Comparison of ENCODE assay signal across 11 cellular contexts in the genomic region with DNA sequence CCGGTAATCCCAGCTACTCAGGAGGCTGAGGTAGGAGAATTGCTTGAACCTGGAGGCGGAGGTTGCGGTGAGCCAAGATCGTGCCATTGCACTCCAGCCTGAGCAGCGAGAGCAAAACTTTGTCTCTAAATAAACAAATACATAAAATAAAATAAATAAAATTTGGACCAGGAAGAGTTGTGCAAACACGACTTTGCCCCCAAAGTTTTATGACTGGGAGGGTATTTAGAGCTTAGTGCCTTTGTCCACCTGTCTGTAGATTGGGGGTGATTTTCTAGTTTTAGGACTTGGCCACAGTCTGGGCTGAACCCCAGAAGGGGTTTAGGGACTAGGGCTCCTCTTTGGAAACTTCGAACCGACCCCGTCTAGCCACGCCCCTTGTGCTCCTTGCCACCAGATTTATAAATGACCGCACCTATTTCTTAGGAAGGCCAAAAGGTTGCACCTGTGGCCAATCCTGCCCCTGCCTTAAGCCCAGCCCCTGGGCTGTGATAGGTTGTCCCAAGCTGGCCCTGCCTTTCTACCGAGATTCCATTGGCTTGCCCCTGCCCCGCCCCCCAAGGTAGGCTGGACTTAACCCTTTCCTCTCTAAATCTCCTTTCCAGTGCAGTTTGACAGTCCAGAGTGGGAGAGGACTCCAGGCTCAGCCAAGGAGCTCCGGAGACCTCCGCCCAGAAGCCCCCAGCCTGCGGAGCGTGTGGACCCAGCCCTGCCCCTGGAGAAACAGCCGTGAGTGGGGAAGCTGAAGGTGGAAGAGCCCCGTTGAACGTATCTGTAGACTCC. TPM values are rescaled to one million over a fixed set of nuclear protein-coding genes. Genes with fewer than 3 reads are reported as not detected.
A peak's percentile ranks its signal among the peaks of the same experiment; 100 is the strongest.
DNase-seq lines count a peak whose midpoint lies in the region; ATAC-seq and TF ChIP-seq lines count a peak whose summit lies in the region.
"Had no signal": no experiment of that assay in that cellular context is flagged by ENCODE, and none has a peak within 500 bp of the region (broad histone marks: within the 10 kb centered on the region; RNA-seq: fewer than 3 reads in every experiment).

No MANE protein-coding gene starts in this region.

- H3K27me3 ChIP-seq in iPS-20b (ENCODE audit: insufficient read depth, low read length) = peaks cover 43% of the 10 kb centered on the region

- ATAC-seq in HG02588 (IDR thresholded peaks at IDR 0.05; ENCODE audit: unreplicated experiment) (no peak), Right ventricle myocardium inferior (no peak)

- no peak overlapping the region for H3K9ac ChIP-seq in iPS-20b (ENCODE audit: low read depth, low read length)

- CTCF ChIA-PET in HEK293T (lab: Yijun Ruan, JAX) = interaction anchor here (0.7 to 0.9 kb wide), 2 partner anchors 17 to 68 kb away, joined by 4 to 8 read pairs; no protein-coding TSS in a partner anchor

- DNase-seq in AG08396 (ENCODE audit: low spot score) (peak; percentile 66), HEK293T (ENCODE audit: extremely low spot score) (peak; percentile 94), SHP77 treated with DMSO at 0.1 percent for 48 hours (lab: John Stamatoyannopoulos, UW) (peak; percentile 25), COR-L47 (lab: John Stamatoyannopoulos, UW) (no peak), Right ventricle myocardium inferior (ENCODE audit: missing footprints) (no peak), NCI-H1930 (lab: John Stamatoyannopoulos, UW) (no peak)
- DNase-seq: activated CD4-positive, alpha-beta T cell treated with anti-CD3 and anti-CD28 coated beads, Interleukin-2, amount 10 ng/mL, durations not matched to agents 7 days and 5 days; EL had no signal

- H3K9me3 ChIP-seq in iPS-20b (ENCODE audit: insufficient read depth, low read depth, low read length) = no peaks in the 10 kb centered on the region

- H3K27ac ChIP-seq in iPS-20b (ENCODE audit: low read length) = no peak overlapping the region

- POLR2A ChIA-PET in HEK293T (lab: Yijun Ruan, JAX) = interaction anchor here (2.2 kb wide), 1 partner anchor 59 kb away, joined by 14 read pairs; a partner anchor contains a TSS

- no peaks in the 10 kb centered on the region for H3K36me3 ChIP-seq in iPS-20b (ENCODE audit: insufficient read depth, low read depth, low read length)

- intact Hi-C loops in Right ventricle myocardium inferior (cut with DNase I) = no loop called here

- H3K4me3 ChIP-seq in iPS-20b (ENCODE audit: low read length) = peak overlapping the region; percentile 17; the same call in 1 of the 2 replicates

- no peaks in the 10 kb centered on the region for H3K4me1 ChIP-seq in iPS-20b (ENCODE audit: insufficient read depth, low read length)

TF ChIP-seq in HEK293T, 16 proteins besides CTCF, POLR2A, EP300 and RAD21:
- TF ChIP-seq NFRKB (IDR thresholded peaks at IDR 0.05) = no peak
- no peak for TF ChIP-seq L3MBTL2 (conservative IDR thresholded peaks at IDR 0.05)
- no peak for TF ChIP-seq HDGF (IDR thresholded peaks at IDR 0.05; ENCODE audit: borderline replicate concordance)
- peak; percentile 61; the same call in 1 of the 2 replicates for TF ChIP-seq SP1 (IDR thresholded peaks at IDR 0.05)
- no peak for TF ChIP-seq ARNT (IDR thresholded peaks at IDR 0.05)
- TF ChIP-seq ELF4 (IDR thresholded peaks at IDR 0.05) = no peak
TF ChIP-seq in HEK293T: peak in this region for 1.

RNA-seq across cellular contexts. Expression of a gene that starts 5.3 kb away (rescaled TPM):
- total RNA-seq in Right ventricle myocardium inferior = not detected
- total RNA-seq: activated CD4-positive, alpha-beta T cell treated with anti-CD3 and anti-CD28 coated beads, Interleukin-2, amount 10 ng/mL, durations not matched to agents 7 days and 5 days had no signal

RNA-seq across cellular contexts. Expression of a gene that starts 17.8 kb away (rescaled TPM):
- not detected for total RNA-seq in Right ventricle myocardium inferior
- total RNA-seq: astrocyte had no signal

RNA-seq across cellular contexts. Expression of a gene that starts 20.0 kb away (rescaled TPM):
- total RNA-seq in Right ventricle myocardium inferior = not detected

RNA-seq across cellular contexts. Expression of a gene that starts 37.5 kb away (rescaled TPM):
- total RNA-seq in Right ventricle myocardium inferior = 9.2 TPM

RNA-seq across cellular contexts. Expression of a gene that starts 54.3 kb away (rescaled TPM):
- 4.3 TPM for total RNA-seq in Right ventricle myocardium inferior

Comparison
In these comparisons a context has a peak if more than half of its experiments do, and no peak if none do; other contexts are left out.
1. DNase-seq: peak in AG08396 (single experiment), HEK293T (single experiment) and SHP77 treated with DMSO at 0.1 percent for 48 hours (single experiment); none in COR-L47 (single experiment), Right ventricle myocardium inferior (single experiment) and NCI-H1930 (0 of 2).